Comparison of ENCODE assay signal across 15 cellular contexts in the genomic region with DNA sequence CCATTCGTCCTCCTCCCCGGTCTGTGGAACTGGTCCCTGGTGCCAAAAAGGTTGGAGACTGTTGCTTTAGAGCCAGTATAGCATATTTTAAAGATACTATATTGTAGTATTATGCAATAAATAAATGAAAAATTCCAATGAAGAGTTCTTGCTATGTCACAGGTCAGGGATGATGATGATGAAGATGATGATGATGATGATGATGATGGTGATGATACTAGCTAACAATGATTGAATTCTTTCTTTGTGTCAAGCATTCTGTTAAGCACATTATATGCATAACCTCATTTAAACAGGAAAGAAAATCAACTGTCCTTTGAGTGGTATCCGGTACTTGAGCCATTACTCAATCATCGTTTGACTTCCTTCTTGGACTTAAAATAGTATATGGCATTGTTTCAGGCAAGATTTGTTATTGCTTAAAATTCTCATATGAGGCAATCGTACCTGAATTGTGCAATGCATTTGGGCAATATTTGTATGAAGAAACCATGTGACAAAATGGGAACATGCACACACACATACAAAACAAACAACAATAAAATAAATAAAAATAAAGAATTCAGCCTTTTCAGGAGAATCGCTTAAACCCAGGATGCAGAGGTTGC. TPM values are rescaled to one million over a fixed set of nuclear protein-coding genes. Genes with fewer than 3 reads are reported as not detected.
DNase-seq lines count a peak whose midpoint lies in the region; ATAC-seq and TF ChIP-seq lines count a peak whose summit lies in the region.
"Had no signal": no experiment of that assay in that cellular context is flagged by ENCODE, and none has a peak within 500 bp of the region (broad histone marks: within the 10 kb centered on the region; RNA-seq: fewer than 3 reads in every experiment).

No MANE protein-coding gene starts in this region.

- no peak overlapping the region for H3K27ac Mint-ChIP-seq in endodermal cell
- H3K27ac Mint-ChIP-seq: activated T-helper 2 cell treated with anti-CD3 and anti-CD28 coated beads, Interferon-gamma antibody, Interleukin-2, Interleukin-4, amounts not matched to agents 10 μg/mL and 5 μg/mL and 100 μg/mL, durations not matched to agents 14 hours and 24 hours and 36 hours; stimulated activated memory B cell treated with anti-CD40 and anti-IgM and Interleukin-4, amounts not matched to agents 10 μg/mL and 1 μg/mL and 100 μg/mL, for 72 hours had no signal

- WGBS in mammary epithelial cell (ENCODE audit: low coverage, missing lambda C conversion rate), result 46% methylated on average over 6 of the region's 6 CpGs
- WGBS in endodermal cell (ENCODE audit: insufficient coverage in 1 of 2, insufficient read length in 1 of 2), 2 experiments, result 93 to 96% methylated on average over 2 to 6 of the region's 6 CpGs
- WGBS in ovary, 3 donors, result 78 to 87% (median 79%) methylated on average over 6 of the region's 6 CpGs

- H3K27ac ChIP-seq in mammary epithelial cell (ENCODE audit: insufficient read depth, low read depth, low read length) (no peak overlapping the region), substantia nigra (ENCODE audit: low read depth, low read length, poor library complexity, severe bottlenecking) (peak overlapping the region; percentile 47), Karpas-422 (ENCODE audit: low read length) (no peak overlapping the region), endodermal cell (ENCODE audit: low read depth, low read length) (no peak overlapping the region), ovary (no peak overlapping the region)
- H3K27ac ChIP-seq: SK-N-MC had no signal

- no peak for ATAC-seq in HG03175 (IDR thresholded peaks at IDR 0.05; ENCODE audit: unreplicated experiment)
- ATAC-seq: stimulated activated memory B cell treated with anti-CD40 and anti-IgM and Interleukin-4, amounts not matched to agents 10 μg/mL and 1 μg/mL and 100 μg/mL, for 72 hours had no signal

- no peaks in the 10 kb centered on the region for H3K9me3 ChIP-seq in mammary epithelial cell (replicated peaks; ENCODE audit: insufficient read depth, low read length)
- H3K9me3 ChIP-seq in Karpas-422 (ENCODE audit: low read length), result no peaks in the 10 kb centered on the region
- no peaks in the 10 kb centered on the region for H3K9me3 ChIP-seq in endodermal cell (ENCODE audit: control insufficient read depth, low read length)
- no peaks in the 10 kb centered on the region for H3K9me3 ChIP-seq in ovary

- H3K79me2 ChIP-seq in mammary epithelial cell (ENCODE audit: insufficient read depth, low read length), result no peaks in the 10 kb centered on the region
- no peaks in the 10 kb centered on the region for H3K79me2 ChIP-seq in Karpas-422 (ENCODE audit: low read length)

- H3K9ac ChIP-seq in mammary epithelial cell (ENCODE audit: insufficient read depth, low read length) (no peak overlapping the region), Karpas-422 (ENCODE audit: low read length) (no peak overlapping the region), endodermal cell (ENCODE audit: extremely low read depth, low read length, poor library complexity, severe bottlenecking) (no peak overlapping the region)

- dilution Hi-C loops in mammary epithelial cell (cut with HindIII; ENCODE audit: low sequenced_read_pairs), result no loop called here

- no peak overlapping the region for H2AFZ ChIP-seq in mammary epithelial cell (ENCODE audit: low read depth, low read length)
- H2AFZ ChIP-seq in Karpas-422 (ENCODE audit: low read length), result no peak overlapping the region

- H3K4me3 ChIP-seq in mammary epithelial cell (replicated peaks in 1 of 3; ENCODE audit: insufficient read depth in 1 of 3, low read depth in 2 of 3, low read length in 3 of 3) (no peak overlapping the region), Karpas-422 (ENCODE audit: low read length) (no peak overlapping the region), endodermal cell (ENCODE audit: low read length) (no peak overlapping the region), ovary (no peak overlapping the region)
- H3K4me3 ChIP-seq: SK-N-MC had no signal

- no peak for TF ChIP-seq CTCF in mammary epithelial cell (conservative IDR thresholded peaks at IDR 0.05 in 1 of 2, IDR thresholded peaks at IDR 0.05 in 1 of 2; ENCODE audit: extremely low read depth in 1 of 2, insufficient read depth in 1 of 2, low read depth in 1 of 2, low read length in 2 of 2)
- TF ChIP-seq CTCF in endodermal cell (conservative IDR thresholded peaks at IDR 0.05), result no peak
- TF ChIP-seq CTCF in ovary (IDR thresholded peaks at IDR 0.05), result no peak

- TF ChIP-seq EP300 in ovary (IDR thresholded peaks at IDR 0.05), result no peak

- H3K4me1 Mint-ChIP-seq in endodermal cell, result no peaks in the 10 kb centered on the region
- H3K4me1 Mint-ChIP-seq: central memory CD8-positive, alpha-beta T cell; stimulated activated memory B cell treated with anti-CD40 and anti-IgM and Interleukin-4, amounts not matched to agents 10 μg/mL and 1 μg/mL and 100 μg/mL, for 72 hours had no signal

- no peaks in the 10 kb centered on the region for H3K27me3 ChIP-seq in mammary epithelial cell (ENCODE audit: insufficient read depth, low read length)
- H3K27me3 ChIP-seq in Karpas-422 (ENCODE audit: low read length), result no peaks in the 10 kb centered on the region
- no peaks in the 10 kb centered on the region for H3K27me3 ChIP-seq in endodermal cell (ENCODE audit: control insufficient read depth, insufficient read depth, low read length, poor library complexity, severe bottlenecking)
- no peaks in the 10 kb centered on the region for H3K27me3 ChIP-seq in ovary

- no peaks in the 10 kb centered on the region for H3K9me2 ChIP-seq in Karpas-422 (replicated peaks; ENCODE audit: insufficient read depth, low read length)

- intact Hi-C loops in mammary epithelial cell (cut with micrococcal nuclease), result no loop called here
- intact Hi-C loops in ovary (cut with DNase I), result no loop called here

- peaks cover 19% of the 10 kb centered on the region for H3K9me3 Mint-ChIP-seq in endodermal cell

- TF ChIP-seq POLR2A in ovary (IDR thresholded peaks at IDR 0.05), result no peak

- no TSS peak for BruUV-seq in mammary epithelial cell (replicated peaks; lab: Mats Ljungman, UMichigan)

- H3K4me2 ChIP-seq in mammary epithelial cell (ENCODE audit: insufficient read depth, low read depth, low read length) (no peak overlapping the region), Karpas-422 (ENCODE audit: low read depth, low read length, poor library complexity, severe bottlenecking) (no peak overlapping the region)

- in situ Hi-C loops in mammary epithelial cell (cut with MboI; ENCODE audit: low sequenced_read_pairs in 2 of 2), result no loop called here

- H4K20me1 ChIP-seq in mammary epithelial cell (ENCODE audit: insufficient read depth, low read length), result no peaks in the 10 kb centered on the region
- H4K20me1 ChIP-seq in Karpas-422 (ENCODE audit: insufficient read depth, low read depth, low read length), result no peaks in the 10 kb centered on the region

- CTCF ChIA-PET in mammary epithelial cell (lab: Charles Lee; ENCODE audit: low non-redundant PET), result no interaction called here

- peaks cover 11% of the 10 kb centered on the region for H3K27me3 Mint-ChIP-seq in endodermal cell (ENCODE audit: insufficient read depth)

- H3K4me1 ChIP-seq in mammary epithelial cell (ENCODE audit: insufficient read depth, low read length), result peaks cover 3% of the 10 kb centered on the region
- no peaks in the 10 kb centered on the region for H3K4me1 ChIP-seq in Karpas-422 (ENCODE audit: low read length)
- no peaks in the 10 kb centered on the region for H3K4me1 ChIP-seq in endodermal cell (ENCODE audit: control insufficient read depth, insufficient read depth, low read length)
- no peaks in the 10 kb centered on the region for H3K4me1 ChIP-seq in ovary (ENCODE audit: insufficient read depth)

- H3K4me3 Mint-ChIP-seq in endodermal cell, result no peak overlapping the region
- H3K4me3 Mint-ChIP-seq: central memory CD8-positive, alpha-beta T cell; stimulated activated memory B cell treated with anti-CD40 and anti-IgM and Interleukin-4, amounts not matched to agents 10 μg/mL and 1 μg/mL and 100 μg/mL, for 72 hours had no signal

- H3K36me3 Mint-ChIP-seq in endodermal cell (ENCODE audit: low read depth), result no peaks in the 10 kb centered on the region
- H3K36me3 Mint-ChIP-seq: stimulated activated memory B cell treated with anti-CD40 and anti-IgM and Interleukin-4, amounts not matched to agents 10 μg/mL and 1 μg/mL and 100 μg/mL, for 72 hours had no signal

- H3K36me3 ChIP-seq in mammary epithelial cell (ENCODE audit: insufficient read depth, low read length) (no peaks in the 10 kb centered on the region), Karpas-422 (ENCODE audit: insufficient read depth, low read length) (no peaks in the 10 kb centered on the region), endodermal cell (ENCODE audit: control insufficient read depth, insufficient read depth, low read length) (no peaks in the 10 kb centered on the region), ovary (no peaks in the 10 kb centered on the region)

- DNase-seq in LHCN-M2 (ENCODE audit: low read depth), result peak; percentile 34
- DNase-seq in mammary epithelial cell, result peak; percentile 71
- peak; percentile 74 for DNase-seq in iris pigment epithelial cell (ENCODE audit: low read depth)
- no peak for DNase-seq in substantia nigra (lab: John Stamatoyannopoulos, UW)
- DNase-seq in Karpas-422, result no peak
- DNase-seq in endodermal cell, result no peak
- DNase-seq in ovary, result no peak
- DNase-seq: kidney, NCI-H1105, NCI-H526 had no signal

RNA-seq across cellular contexts. Expression of gene TLR2, which starts 22.8 kb away (rescaled TPM):
- total RNA-seq in LHCN-M2 (2014; rRNA removed) (1.0 and 1.3 TPM in 2 replicates), mammary epithelial cell (10 to 100 TPM in 1 of 2 donors, 1 to 10 TPM in 1; 1.0 to 33.2 TPM), endodermal cell (under 1 TPM; 0.53 to 0.89 TPM), ovary (10 to 100 TPM in 4 of 7 donors, 1 to 10 TPM in 3; 3.2 to 17.9 (median 10.4) TPM)
- 0.10 TPM for polyA plus RNA-seq in LHCN-M2 (2012)
- polyA plus RNA-seq in mammary epithelial cell (14.8 TPM), ovary (1 to 10 TPM; 2.0 to 7.9 TPM)
- polyA minus RNA-seq in mammary epithelial cell, result 10.6 TPM
- not detected in 2 replicates for total RNA-seq in Karpas-422 (2014; rRNA removed; shearing (Covaris generic); ENCODE audit: low replicate concordance)
- 0.14 TPM for polyA plus RNA-seq in endodermal cell (2013, experiment 1 of 2)
- 0.33 TPM for polyA plus RNA-seq in endodermal cell (2013, experiment 2 of 2)

Comparison
In these comparisons a context has a peak if more than half of its experiments do, and no peak if none do; other contexts are left out.
1. DNase-seq: peak in LHCN-M2 (single experiment), mammary epithelial cell (single experiment) and iris pigment epithelial cell (single experiment); none in substantia nigra (0 of 49), Karpas-422 (single experiment), endodermal cell (single experiment) and ovary (0 of 5).